33 cellular contexts compared by ENCODE assay signal in genomic region chr5:55702612-55703345, GRCh38. TPM values are rescaled to one million over a fixed set of nuclear protein-coding genes. Genes with fewer than 3 reads are reported as not detected.
A peak's percentile ranks its signal among the peaks of the same experiment; 100 is the strongest.
DNase-seq lines count a peak whose midpoint lies in the region; ATAC-seq, FAIRE-seq and TF ChIP-seq lines count a peak whose summit lies in the region.
"Had no signal": no experiment of that assay in that cellular context is flagged by ENCODE, and none has a peak within 500 bp of the region (broad histone marks: within the 10 kb centered on the region; RNA-seq: fewer than 3 reads in every experiment).

No MANE protein-coding gene starts in this region.

- H3K4me3 Mint-ChIP-seq in endothelial cell (ENCODE audit: unreplicated experiment): no peak overlapping the region
- H3K4me3 Mint-ChIP-seq: activated naive CD8-positive, alpha-beta T cell treated with anti-CD3 and anti-CD28 coated beads, Interleukin-2, amount 50 U/mL, for 24 hours had no signal

- H3F3A ChIP-seq in smooth muscle cell (ENCODE audit: low read depth): no peaks in the 10 kb centered on the region

- H3K36me3 Mint-ChIP-seq in endothelial cell (ENCODE audit: low read depth, unreplicated experiment): peaks cover 7% of the 10 kb centered on the region

- H4K20me1 ChIP-seq in smooth muscle cell (ENCODE audit: low read depth): peaks cover 3% of the 10 kb centered on the region

- no peak for DNase-seq in GM12891 (ENCODE audit: insufficient read length, low spot score)
- peak; percentile 18 for DNase-seq in NAMALWA (ENCODE audit: low spot score)
- DNase-seq in endothelial cell (ENCODE audit: low spot score): no peak
- no peak for DNase-seq in NCI-H2029 (lab: John Stamatoyannopoulos, UW)
- no peak for DNase-seq in smooth muscle cell (lab: John Stamatoyannopoulos, UW; ENCODE audit: unreplicated experiment)
- DNase-seq in stimulated activated CD4-positive, alpha-beta T cell treated with anti-CD3 and anti-CD28 coated beads, Interleukin-12 subunit alpha, Interleukin-12 subunit beta, amount 100 ng/mL, for 4 hours: no peak
- no peak for DNase-seq in SHP77 treated with DMSO at 0.1 percent for 48 hours (lab: John Stamatoyannopoulos, UW)
- DNase-seq: activated CD4-positive, alpha-beta T cell treated with anti-CD3 and anti-CD28 coated beads, Interleukin-2, amount 50 U/mL, for 48 hours; activated CD4-positive, CD25-positive, alpha-beta regulatory T cell; activated gamma-delta T cell; activated naive CD8-positive, alpha-beta T cell treated with anti-CD3 and anti-CD28 coated beads, Interleukin-2, amount 50 U/mL, for 24 hours; effector CD4-positive, alpha-beta T cell; MM.1S; NCI-H187; NCI-H2227 treated with DMSO at 0.1 percent for 48 hours; NCI-H748 treated with DMSO at 0.1 percent for 48 hours; Peyer's patch; stimulated activated CD4-positive, alpha-beta T cell treated with anti-CD3 and anti-CD28 coated beads, Interleukin-2, amount 100 ng/mL, for 48 hours; stimulated activated naive CD4-positive, alpha-beta T cell treated with Interleukin-2 at 50 U/mL for 16 hours; T-helper 9 cell had no signal

- WGBS in smooth muscle cell (ENCODE audit: low lambda C conversion rate): 76% methylated on average over 1 of the region's 1 CpG

- TF ChIP-seq CTCF in endothelial cell (IDR thresholded peaks at IDR 0.05; ENCODE audit: unreplicated experiment) (no peak), smooth muscle cell (IDR thresholded peaks at IDR 0.05; ENCODE audit: borderline replicate concordance, insufficient read depth, poor library complexity, severe bottlenecking) (no peak)

- H3K4me1 ChIP-seq in smooth muscle cell (ENCODE audit: low read depth): no peaks in the 10 kb centered on the region
- H3K4me1 ChIP-seq: Peyer's patch, vagina had no signal

- no peaks in the 10 kb centered on the region for H3K4me1 Mint-ChIP-seq in endothelial cell (ENCODE audit: unreplicated experiment)

- no peak for TF ChIP-seq POLR2A in GM12891 (IDR thresholded peaks at IDR 0.05; ENCODE audit: low read depth, low read length)

- H2AFZ ChIP-seq in smooth muscle cell (ENCODE audit: low read depth): no peak overlapping the region

- peaks cover 9% of the 10 kb centered on the region for H3K36me3 ChIP-seq in smooth muscle cell (ENCODE audit: low read depth)
- H3K36me3 ChIP-seq: neutrophil, Peyer's patch, thoracic aorta, vagina had no signal

- no peak overlapping the region for H3K9ac ChIP-seq in smooth muscle cell (ENCODE audit: low read depth)

- no peaks in the 10 kb centered on the region for H3K9me3 ChIP-seq in smooth muscle cell (replicated peaks; ENCODE audit: low read depth)
- H3K9me3 ChIP-seq: neutrophil, Peyer's patch, thoracic aorta, vagina had no signal

- peak overlapping the region; percentile 23 for H3K27ac Mint-ChIP-seq in endothelial cell (ENCODE audit: unreplicated experiment)
- H3K27ac Mint-ChIP-seq: activated naive CD8-positive, alpha-beta T cell treated with anti-CD3 and anti-CD28 coated beads, Interleukin-2, amount 50 U/mL, for 24 hours had no signal

- ATAC-seq in GM21786 (IDR thresholded peaks at IDR 0.05; ENCODE audit: unreplicated experiment): peak; percentile 45
- ATAC-seq: activated naive CD8-positive, alpha-beta T cell treated with anti-CD3 and anti-CD28 coated beads, Interleukin-2, amount 50 U/mL, for 24 hours; esophagus mucosa had no signal

- no peaks in the 10 kb centered on the region for H3K27me3 ChIP-seq in smooth muscle cell (ENCODE audit: low read depth)
- H3K27me3 ChIP-seq: neutrophil, Peyer's patch, vagina had no signal

- no peak overlapping the region for H3K4me3 ChIP-seq in smooth muscle cell
- H3K4me3 ChIP-seq: Peyer's patch, skin epidermis, thoracic aorta, vagina had no signal

- no peak overlapping the region for H3K4me2 ChIP-seq in smooth muscle cell

- H3K9me3 Mint-ChIP-seq in endothelial cell (ENCODE audit: unreplicated experiment): no peaks in the 10 kb centered on the region
- H3K9me3 Mint-ChIP-seq: activated naive CD8-positive, alpha-beta T cell treated with anti-CD3 and anti-CD28 coated beads, Interleukin-2, amount 50 U/mL, for 24 hours had no signal

- peaks cover 18% of the 10 kb centered on the region for H3K79me2 ChIP-seq in smooth muscle cell (ENCODE audit: low read depth)

- no peak for FAIRE-seq in GM12891 (lab: Jason Lieb, UNC)
- FAIRE-seq: D721Med, frontal cortex, H1, keratinocyte had no signal

- no peaks in the 10 kb centered on the region for H3K27me3 Mint-ChIP-seq in endothelial cell (ENCODE audit: unreplicated experiment)
- H3K27me3 Mint-ChIP-seq: activated naive CD8-positive, alpha-beta T cell treated with anti-CD3 and anti-CD28 coated beads, Interleukin-2, amount 50 U/mL, for 24 hours had no signal

- no peak overlapping the region for H3K27ac ChIP-seq in smooth muscle cell (ENCODE audit: low read depth)
- H3K27ac ChIP-seq: C4-2B, neutrophil, Peyer's patch, skin epidermis, thoracic aorta, vagina had no signal

TF ChIP-seq in GM12891, 5 proteins besides CTCF, POLR2A, EP300 and RAD21:
- TF ChIP-seq SPI1 (IDR thresholded peaks at IDR 0.05; ENCODE audit: low read depth, low read length) (peak; percentile 89), POLR2AphosphoS5 (IDR thresholded peaks at IDR 0.05; ENCODE audit: low read depth, low read length) (no peak)
TF ChIP-seq in GM12891: peak in this region for 1.

RNA-seq across cellular contexts. Expression of gene SLC38A9, which starts 9.3 kb away (rescaled TPM):
- polyA plus RNA-seq in GM12891 (2012; ENCODE audit: low read depth, missing spikeins): 8.1 TPM
- total RNA-seq in endothelial cell (ENCODE audit: unreplicated experiment): 45.5 TPM
- total RNA-seq in smooth muscle cell: 41.0 and 43.9 TPM in 2 replicates
- 19.8 and 20.8 TPM in 2 replicates for polyA plus RNA-seq in smooth muscle cell

RNA-seq across cellular contexts. Expression of gene DDX4, which starts 35.1 kb away (rescaled TPM):
- polyA plus RNA-seq in GM12891 (2012; ENCODE audit: low read depth, missing spikeins): 0.06 TPM
- total RNA-seq in endothelial cell (ENCODE audit: unreplicated experiment): not detected
- 0.09 TPM in 1 of 2 replicates, not detected in the other for total RNA-seq in smooth muscle cell
- not detected in 2 replicates for polyA plus RNA-seq in smooth muscle cell
- total RNA-seq: esophagus mucosa, lung microvascular endothelial cell, Peyer's patch, thoracic aorta, vagina had no signal
- polyA plus RNA-seq: AG04450, H1 had no signal
